ENCODE assay signal across 14 cellular contexts in genomic region chr2:79832540-79833234, GRCh38.
A peak's percentile ranks its signal among the peaks of the same experiment; 100 is the strongest.
DNase-seq lines count a peak whose midpoint lies in the region; ATAC-seq, FAIRE-seq and TF ChIP-seq lines count a peak whose summit lies in the region.
"Had no signal": no experiment of that assay in that cellular context is flagged by ENCODE, and none has a peak within 500 bp of the region (broad histone marks: within the 10 kb centered on the region; RNA-seq: fewer than 3 reads in every experiment).

No MANE protein-coding gene starts in this region.

- H4K20me1 ChIP-seq in astrocyte (ENCODE audit: insufficient read depth, low read length), result no peaks in the 10 kb centered on the region

- DNase-seq in Ammon's horn (ENCODE audit: low spot score) (peak; percentile 87), NCI-H1092 treated with DMSO at 0.1 percent for 48 hours (lab: John Stamatoyannopoulos, UW) (peak; percentile 53), astrocyte (ENCODE audit: low read depth) (peak; percentile 38), germinal center (ENCODE audit: low spot score) (no peak), chondrocyte (ENCODE audit: low spot score) (no peak), CD14-positive monocyte (ENCODE audit: low spot score) (no peak)
- DNase-seq: activated CD4-positive, alpha-beta memory T cell treated with anti-CD3 and anti-CD28 coated beads, Interleukin-2, amount 10 ng/mL, durations not matched to agents 7 days and 5 days; activated naive CD4-positive, alpha-beta T cell treated with Interleukin-2 at 50 U/mL for 16 hours; NCI-H1048; PC-3 had no signal

- H3K4me3 Mint-ChIP-seq in astrocyte (ENCODE audit: unreplicated experiment) (no peak overlapping the region), chondrocyte (ENCODE audit: unreplicated experiment) (no peak overlapping the region), CD14-positive monocyte (no peak overlapping the region)
- H3K4me3 Mint-ChIP-seq: activated CD4-positive, alpha-beta memory T cell treated with anti-CD3 and anti-CD28 coated beads, Interleukin-2, amount 10 ng/mL, durations not matched to agents 7 days and 5 days had no signal

- FAIRE-seq in astrocyte (lab: Jason Lieb, UNC) (no peak), islet of Langerhans (lab: Jason Lieb, UNC) (peak; percentile 90)

- H3K4me1 Mint-ChIP-seq in astrocyte (ENCODE audit: low read depth, unreplicated experiment) (peaks cover 3% of the 10 kb centered on the region), chondrocyte (ENCODE audit: low read depth) (no peaks in the 10 kb centered on the region), CD14-positive monocyte (no peaks in the 10 kb centered on the region)
- H3K4me1 Mint-ChIP-seq: activated CD4-positive, alpha-beta memory T cell treated with anti-CD3 and anti-CD28 coated beads, Interleukin-2, amount 10 ng/mL, durations not matched to agents 7 days and 5 days had no signal

- H3K27ac Mint-ChIP-seq in astrocyte (ENCODE audit: unreplicated experiment), result no peak overlapping the region
- no peak overlapping the region for H3K27ac Mint-ChIP-seq in chondrocyte (ENCODE audit: unreplicated experiment)
- H3K27ac Mint-ChIP-seq in CD14-positive monocyte, result no peak overlapping the region
- H3K27ac Mint-ChIP-seq: activated CD4-positive, alpha-beta memory T cell treated with anti-CD3 and anti-CD28 coated beads, Interleukin-2, amount 10 ng/mL, durations not matched to agents 7 days and 5 days had no signal

- H3K79me2 ChIP-seq in astrocyte (ENCODE audit: insufficient read depth, low read length), result no peaks in the 10 kb centered on the region

- H3K4me3 ChIP-seq in astrocyte (ENCODE audit: insufficient read depth, low read depth, low read length), result no peak overlapping the region
- H3K4me3 ChIP-seq: vagina had no signal

- no peaks in the 10 kb centered on the region for H3K27me3 Mint-ChIP-seq in astrocyte (ENCODE audit: low read depth, unreplicated experiment)
- peaks cover 16% of the 10 kb centered on the region for H3K27me3 Mint-ChIP-seq in chondrocyte (ENCODE audit: low read depth)
- H3K27me3 Mint-ChIP-seq in CD14-positive monocyte (ENCODE audit: low read depth in 3 of 3), result peaks cover 0 to 2% (median 0%) of the 10 kb centered on the region in 3 donors
- H3K27me3 Mint-ChIP-seq: activated CD4-positive, alpha-beta memory T cell treated with anti-CD3 and anti-CD28 coated beads, Interleukin-2, amount 10 ng/mL, durations not matched to agents 7 days and 5 days had no signal

- intact Hi-C loops in CD14-positive monocyte (cut with micrococcal nuclease), result no loop called here

- ATAC-seq in GM21447 (IDR thresholded peaks at IDR 0.05; ENCODE audit: unreplicated experiment), result no peak
- ATAC-seq: PC-3 had no signal

- H3K27me3 ChIP-seq in astrocyte (ENCODE audit: insufficient read depth, low read length), result no peaks in the 10 kb centered on the region
- H3K27me3 ChIP-seq: neutrophil, vagina had no signal

- H3K36me3 ChIP-seq in astrocyte (ENCODE audit: insufficient read depth, low read length), result no peaks in the 10 kb centered on the region
- H3K36me3 ChIP-seq: neutrophil, vagina had no signal

- H2AFZ ChIP-seq in astrocyte (ENCODE audit: low read depth, low read length), result no peak overlapping the region

- H3K9me3 Mint-ChIP-seq in astrocyte (ENCODE audit: unreplicated experiment), result peaks cover 1% of the 10 kb centered on the region
- H3K9me3 Mint-ChIP-seq in chondrocyte (ENCODE audit: low read depth), result no peaks in the 10 kb centered on the region
- H3K9me3 Mint-ChIP-seq in CD14-positive monocyte, result peaks cover 0 to 2% (median 0%) of the 10 kb centered on the region in 7 donors
- H3K9me3 Mint-ChIP-seq: activated CD4-positive, alpha-beta memory T cell treated with anti-CD3 and anti-CD28 coated beads, Interleukin-2, amount 10 ng/mL, durations not matched to agents 7 days and 5 days had no signal

- H3K27ac ChIP-seq in astrocyte (ENCODE audit: low read depth, low read length), result peak overlapping the region; percentile 31
- H3K27ac ChIP-seq: neutrophil, vagina had no signal

- no peaks in the 10 kb centered on the region for H3K9me3 ChIP-seq in astrocyte (ENCODE audit: insufficient read depth, low read depth, low read length)
- H3K9me3 ChIP-seq: neutrophil, vagina had no signal

- peaks cover 12% of the 10 kb centered on the region for H3K4me1 ChIP-seq in astrocyte (ENCODE audit: insufficient read depth, low read length)
- H3K4me1 ChIP-seq: vagina had no signal

- H3K4me2 ChIP-seq in astrocyte (ENCODE audit: low read length), result peak overlapping the region; percentile 20

- no peak overlapping the region for H3K9ac ChIP-seq in astrocyte (ENCODE audit: low read length)

- TF ChIP-seq CTCF in astrocyte (IDR thresholded peaks at IDR 0.05; ENCODE audit: insufficient read depth, low read depth, low read length) (no peak), chondrocyte (IDR thresholded peaks at IDR 0.05) (no peak), CD14-positive monocyte (IDR thresholded peaks at IDR 0.05) (no peak)

- H3K36me3 Mint-ChIP-seq in astrocyte (ENCODE audit: low read depth, unreplicated experiment) (no peaks in the 10 kb centered on the region), chondrocyte (ENCODE audit: low read depth) (no peaks in the 10 kb centered on the region), CD14-positive monocyte (no peaks in the 10 kb centered on the region)

Comparison
In these comparisons a context has a peak if more than half of its experiments do, and no peak if none do; other contexts are left out.
1. DNase-seq: peak in Ammon's horn (single experiment), NCI-H1092 treated with DMSO at 0.1 percent for 48 hours (single experiment) and astrocyte (single experiment); none in germinal center (single experiment), chondrocyte (single experiment) and CD14-positive monocyte (single experiment).